Comparison of ENCODE assay signal across 29 cellular contexts in the genomic region with DNA sequence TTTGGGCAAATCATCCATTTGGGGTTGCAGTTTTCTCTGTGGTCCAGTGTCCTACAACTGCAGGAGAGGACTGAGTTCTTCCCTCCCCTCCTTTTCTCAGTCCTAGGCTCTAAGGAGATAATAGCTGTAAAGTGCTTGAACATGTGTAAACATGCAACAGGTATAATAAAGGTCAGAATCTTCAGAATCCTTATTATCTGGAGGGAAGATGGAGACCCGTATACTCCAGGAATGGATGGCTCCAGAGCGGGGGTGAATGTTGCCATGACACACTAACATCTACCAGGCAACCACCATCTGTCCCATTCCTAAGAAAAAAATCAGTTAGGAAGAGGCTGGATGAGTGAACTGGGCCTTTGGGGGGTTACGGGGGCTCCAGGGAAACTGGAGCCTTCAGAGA.
"Had no signal": no experiment of that assay in that cellular context is flagged by ENCODE, and none has a peak within 500 bp of the region (broad histone marks: within the 10 kb centered on the region; RNA-seq: fewer than 3 reads in every experiment).

No MANE protein-coding gene starts in this region.

- H3K27ac Mint-ChIP-seq: mesothelial cell of epicardium; naive B cell; natural killer cell treated with Interleukin-12 subunit alpha and Interleukin-12 subunit beta and Interleukin-15 and Interleukin-18, amount 100 ng/mL, for 72 hours; progenitor cell of endocrine pancreas had no signal

- H3K4me1 ChIP-seq: colonic mucosa, right atrium auricular region had no signal

- H3K4me3 ChIP-seq: colonic mucosa, esophagus squamous epithelium, heart right ventricle, left lung, mucosa of descending colon, right atrium auricular region, smooth muscle cell, suprapubic skin, transverse colon had no signal

- H3K27ac ChIP-seq: colonic mucosa, esophagus squamous epithelium, heart right ventricle, left lung, right atrium auricular region, suprapubic skin, transverse colon had no signal

- H3K9ac ChIP-seq: parathyroid adenoma had no signal

- H3K79me2 ChIP-seq: parathyroid adenoma had no signal

- H3K36me3 Mint-ChIP-seq: mesothelial cell of epicardium; naive B cell; natural killer cell treated with Interleukin-12 subunit alpha and Interleukin-12 subunit beta and Interleukin-15 and Interleukin-18, amount 100 ng/mL, for 72 hours had no signal

- H3K9me3 ChIP-seq: colonic mucosa, esophagus squamous epithelium, heart right ventricle, left lung, mucosa of descending colon, right atrium auricular region, suprapubic skin, transverse colon had no signal

- H3K9me3 Mint-ChIP-seq: mesothelial cell of epicardium; naive B cell; natural killer cell treated with Interleukin-12 subunit alpha and Interleukin-12 subunit beta and Interleukin-15 and Interleukin-18, amount 100 ng/mL, for 72 hours; neural crest cell; stimulated activated naive CD8-positive, alpha-beta T cell treated with anti-CD3 and anti-CD28 coated beads, Interleukin-15, amount 100 ng/mL, for 72 hours had no signal

- H3K4me3 Mint-ChIP-seq: mesothelial cell of epicardium; naive B cell; natural killer cell treated with Interleukin-12 subunit alpha and Interleukin-12 subunit beta and Interleukin-15 and Interleukin-18, amount 100 ng/mL, for 72 hours; neural crest cell; stimulated activated naive CD8-positive, alpha-beta T cell treated with anti-CD3 and anti-CD28 coated beads, Interleukin-15, amount 100 ng/mL, for 72 hours had no signal

- DNase-seq: colonic mucosa; dermis blood vessel endothelial cell; effector memory CD4-positive, alpha-beta T cell; erythroblast; esophagus squamous epithelium; foreskin melanocyte; glutamatergic neuron; heart right ventricle; hippocampal formation; left cardiac atrium; left lung; mesenchymal stem cell; mucosa of descending colon; naive B cell; stimulated activated CD4-positive, alpha-beta T cell treated with anti-CD3 and anti-CD28 coated beads, Interleukin-12 subunit alpha, Interleukin-12 subunit beta, amount 100 ng/mL, for 4 hours; stimulated activated CD4-positive, alpha-beta T cell treated with anti-CD3 and anti-CD28 coated beads, Interleukin-1b, Interleukin-23, amount 100 ng/mL, for 48 hours; stimulated activated CD4-positive, alpha-beta T cell treated with anti-CD3 and anti-CD28 coated beads, Interleukin-4, amount 100 ng/mL, for 1 hour; stimulated activated CD8-positive, alpha-beta memory T cell treated with anti-CD3 and anti-CD28 coated beads, Interleukin-4, amount 100 ng/mL, for 48 hours; stimulated activated naive CD4-positive, alpha-beta T cell; stimulated activated naive CD8-positive, alpha-beta T cell treated with anti-CD3 and anti-CD28 coated beads, Interleukin-15, amount 100 ng/mL, for 72 hours; transverse colon had no signal

- H3K36me3 ChIP-seq: colonic mucosa, esophagus squamous epithelium, heart right ventricle, left lung, right atrium auricular region, suprapubic skin, transverse colon had no signal

- H3K4me2 ChIP-seq: smooth muscle cell had no signal

- ATAC-seq: heart right ventricle; left cardiac atrium; left lung; mucosa of descending colon; natural killer cell treated with Interleukin-12 subunit alpha and Interleukin-12 subunit beta and Interleukin-15 and Interleukin-18, amount 100 ng/mL, for 72 hours; stimulated activated naive CD8-positive, alpha-beta T cell treated with anti-CD3 and anti-CD28 coated beads, Interleukin-15, amount 100 ng/mL, for 72 hours had no signal

- H3K27me3 ChIP-seq: colonic mucosa, left lung, right atrium auricular region, suprapubic skin had no signal

- H2AFZ ChIP-seq: parathyroid adenoma had no signal
